ENCODE assay signal across 8 cellular contexts in genomic region chr13:94596575-94596971, GRCh38. TPM values are rescaled to one million over a fixed set of nuclear protein-coding genes. Genes with fewer than 3 reads are reported as not detected.
DNase-seq lines count a peak whose midpoint lies in the region; ATAC-seq and TF ChIP-seq lines count a peak whose summit lies in the region.

No MANE protein-coding gene starts in this region.

- H3K27ac Mint-ChIP-seq in activated CD8-positive, alpha-beta T cell treated with anti-CD3 and anti-CD28 coated beads, Interleukin-2, amount 10 ng/mL, durations not matched to agents 7 days and 5 days: peak overlapping the region; percentile 89
- peak overlapping the region; percentile 84 for H3K27ac Mint-ChIP-seq in stimulated activated memory B cell treated with anti-CD40 and anti-IgM and Interleukin-4, amounts not matched to agents 10 μg/mL and 1 μg/mL and 100 μg/mL, for 72 hours

- H3K4me2 ChIP-seq in HCT116 (ENCODE audit: low read length): peak overlapping the region; percentile 85

- intact Hi-C loops in HCT116 (cut with micrococcal nuclease): no loop called here
- intact Hi-C loops in lower leg skin (cut with DNase I; ENCODE audit: low total_unique reads): no loop called here

- no peaks in the 10 kb centered on the region for H3K9me2 ChIP-seq in HCT116 (ENCODE audit: insufficient read depth)

- DNase-seq in HCT116 (ENCODE audit: low read depth, low spot score): peak; percentile 6
- DNase-seq in activated CD8-positive, alpha-beta T cell treated with anti-CD3 and anti-CD28 coated beads, Interleukin-2, amount 10 ng/mL, durations not matched to agents 7 days and 5 days: no peak
- DNase-seq in NOMO-1 treated with DMSO at 0.1 percent for 48 hours (lab: John Stamatoyannopoulos, UW; ENCODE audit: unreplicated experiment): no peak
- DNase-seq in lower leg skin (ENCODE audit: low spot score in 2 of 2): no peak
- DNase-seq in NCI-H146 (lab: John Stamatoyannopoulos, UW): no peak

- peaks cover 10 to 23% of the 10 kb centered on the region in 2 experiments for H3K4me1 ChIP-seq in HCT116 (ENCODE audit: control insufficient read depth in 1 of 2, insufficient read depth in 2 of 2, low read length in 2 of 2)
- H3K4me1 ChIP-seq in iPS-15b (ENCODE audit: control insufficient read depth, insufficient read depth, low read length): peaks cover 7% of the 10 kb centered on the region

- no peak for TF ChIP-seq RAD21 in HCT116 (IDR thresholded peaks at IDR 0.05; ENCODE audit: low read depth)

- no peak for TF ChIP-seq CTCF in HCT116 (IDR thresholded peaks at IDR 0.05 in 2 of 3, conservative IDR thresholded peaks at IDR 0.05 in 1 of 3; ENCODE audit: borderline replicate concordance in 1 of 3, insufficient read depth in 1 of 3, low read depth in 2 of 3, low read length in 2 of 3)
- TF ChIP-seq CTCF in lower leg skin (IDR thresholded peaks at IDR 0.05): no peak

- POLR2A ChIA-PET in HCT116 (lab: Charles Lee): interaction anchor here (0.7 to 1.5 kb wide), 4 partner anchors 8 to 29 kb away, joined by 3 to 7 read pairs (median 5); no protein-coding TSS in a partner anchor
- POLR2A ChIA-PET in activated CD8-positive, alpha-beta T cell treated with anti-CD3 and anti-CD28 coated beads, Interleukin-2, amount 10 ng/mL, durations not matched to agents 7 days and 5 days (lab: Charles Lee): interaction anchor here (1.2 to 1.9 kb wide), 5 partner anchors 9 to 273 kb away, joined by 4 to 35 read pairs (median 5); no protein-coding TSS in a partner anchor

- peak overlapping the region; percentile 56 for H3K27ac ChIP-seq in HCT116 (ENCODE audit: low read depth, low read length)

- H3K4me1 Mint-ChIP-seq in activated CD8-positive, alpha-beta T cell treated with anti-CD3 and anti-CD28 coated beads, Interleukin-2, amount 10 ng/mL, durations not matched to agents 7 days and 5 days (ENCODE audit: low read depth): peaks cover 47% of the 10 kb centered on the region
- H3K4me1 Mint-ChIP-seq in stimulated activated memory B cell treated with anti-CD40 and anti-IgM and Interleukin-4, amounts not matched to agents 10 μg/mL and 1 μg/mL and 100 μg/mL, for 72 hours: peaks cover 32% of the 10 kb centered on the region

- CTCF ChIA-PET in HCT116 (lab: Charles Lee): interaction anchor here (0.8 to 1.0 kb wide), 2 partner anchors 18 to 1065 kb away, joined by 3 to 5 read pairs; no protein-coding TSS in a partner anchor
- CTCF ChIA-PET in activated CD8-positive, alpha-beta T cell treated with anti-CD3 and anti-CD28 coated beads, Interleukin-2, amount 10 ng/mL, durations not matched to agents 7 days and 5 days (lab: Charles Lee): interaction anchor here (0.8 to 2.9 kb wide), 8 partner anchors 9 to 163 kb away, joined by 3 to 32 read pairs (median 8); no protein-coding TSS in a partner anchor

- H2AFZ ChIP-seq in HCT116 (ENCODE audit: low read depth, low read length, poor library complexity, severe bottlenecking): peak overlapping the region; percentile 92

- H3K4me3 ChIP-seq in HCT116 (replicated peaks in 1 of 2; ENCODE audit: low read depth in 1 of 2, low read length in 2 of 2) (peak overlapping the region; percentile 84 to 94), iPS-15b (ENCODE audit: low read depth, low read length) (peak overlapping the region; percentile 99), lower leg skin (ENCODE audit: low read depth, poor library complexity, severe bottlenecking) (no peak overlapping the region)

- H3K79me2 ChIP-seq in HCT116 (ENCODE audit: insufficient read depth, low read length): peaks cover 43% of the 10 kb centered on the region

- RAD21 ChIA-PET in HCT116 (lab: Charles Lee; ENCODE audit: low non-redundant PET in 1 of 2, low total read pairs in 2 of 2, uncharacterized antibody in 2 of 2, unreplicated experiment in 2 of 2): no interaction called here

- H3K9me3 ChIP-seq in HCT116 (ENCODE audit: control insufficient read depth in 1 of 2, insufficient read depth in 1 of 2, low read depth in 1 of 2, low read length in 2 of 2) (no peaks in the 10 kb centered on the region), iPS-15b (ENCODE audit: control insufficient read depth, insufficient read depth, low read length) (peaks cover 4% of the 10 kb centered on the region)

- H4K20me1 ChIP-seq in HCT116 (ENCODE audit: insufficient read depth): no peaks in the 10 kb centered on the region

- BruUV-seq in HCT116 (replicated peaks; lab: Mats Ljungman, UMichigan): no TSS peak

- H3K9ac ChIP-seq in HCT116 (ENCODE audit: low read length) (peak overlapping the region; percentile 90), iPS-15b (ENCODE audit: low read depth, low read length) (no peak overlapping the region)

- ATAC-seq in HCT116 (peak; percentile 53), GM19395 (IDR thresholded peaks at IDR 0.05; ENCODE audit: unreplicated experiment) (no peak)
- no peak for ATAC-seq in activated CD8-positive, alpha-beta T cell treated with anti-CD3 and anti-CD28 coated beads, Interleukin-2, amount 10 ng/mL, durations not matched to agents 7 days and 5 days
- ATAC-seq in stimulated activated memory B cell treated with anti-CD40 and anti-IgM and Interleukin-4, amounts not matched to agents 10 μg/mL and 1 μg/mL and 100 μg/mL, for 72 hours: no peak

- WGBS in lower leg skin, 2 donors: 68 to 73% methylated on average over 20 of the region's 20 CpGs

- peak overlapping the region; percentile 84 for H3K4me3 Mint-ChIP-seq in activated CD8-positive, alpha-beta T cell treated with anti-CD3 and anti-CD28 coated beads, Interleukin-2, amount 10 ng/mL, durations not matched to agents 7 days and 5 days
- peak overlapping the region; percentile 81 for H3K4me3 Mint-ChIP-seq in stimulated activated memory B cell treated with anti-CD40 and anti-IgM and Interleukin-4, amounts not matched to agents 10 μg/mL and 1 μg/mL and 100 μg/mL, for 72 hours

- H3K36me3 Mint-ChIP-seq in activated CD8-positive, alpha-beta T cell treated with anti-CD3 and anti-CD28 coated beads, Interleukin-2, amount 10 ng/mL, durations not matched to agents 7 days and 5 days (ENCODE audit: low read depth): peaks cover 24% of the 10 kb centered on the region
- no peaks in the 10 kb centered on the region for H3K36me3 Mint-ChIP-seq in stimulated activated memory B cell treated with anti-CD40 and anti-IgM and Interleukin-4, amounts not matched to agents 10 μg/mL and 1 μg/mL and 100 μg/mL, for 72 hours

- H3K36me3 ChIP-seq in HCT116 (ENCODE audit: control insufficient read depth in 1 of 2, insufficient read depth in 2 of 2, low read length in 2 of 2) (peaks cover 6 to 10% of the 10 kb centered on the region in 2 experiments; a peak in 3 of 4 replicates), iPS-15b (ENCODE audit: control insufficient read depth, insufficient read depth, low read length) (no peaks in the 10 kb centered on the region)

- no peaks in the 10 kb centered on the region for H3K27me3 Mint-ChIP-seq in activated CD8-positive, alpha-beta T cell treated with anti-CD3 and anti-CD28 coated beads, Interleukin-2, amount 10 ng/mL, durations not matched to agents 7 days and 5 days (ENCODE audit: low read depth)
- H3K27me3 Mint-ChIP-seq in stimulated activated memory B cell treated with anti-CD40 and anti-IgM and Interleukin-4, amounts not matched to agents 10 μg/mL and 1 μg/mL and 100 μg/mL, for 72 hours: no peaks in the 10 kb centered on the region

- H3K27me3 ChIP-seq in HCT116 (ENCODE audit: insufficient read depth, low read length): no peaks in the 10 kb centered on the region
- H3K27me3 ChIP-seq in iPS-15b (ENCODE audit: control insufficient read depth, insufficient read depth, low read length): peaks cover 9% of the 10 kb centered on the region

- H3K9me3 Mint-ChIP-seq in activated CD8-positive, alpha-beta T cell treated with anti-CD3 and anti-CD28 coated beads, Interleukin-2, amount 10 ng/mL, durations not matched to agents 7 days and 5 days (ENCODE audit: insufficient read depth): no peaks in the 10 kb centered on the region
- peaks cover 4% of the 10 kb centered on the region for H3K9me3 Mint-ChIP-seq in stimulated activated memory B cell treated with anti-CD40 and anti-IgM and Interleukin-4, amounts not matched to agents 10 μg/mL and 1 μg/mL and 100 μg/mL, for 72 hours

- no peak for TF ChIP-seq POLR2A in HCT116 (IDR thresholded peaks at IDR 0.05; ENCODE audit: borderline replicate concordance, extremely low read depth, insufficient read depth, insufficient read length)
- no peak for TF ChIP-seq POLR2A in lower leg skin (IDR thresholded peaks at IDR 0.05)

TF ChIP-seq in HCT116, 20 proteins besides CTCF, POLR2A, EP300 and RAD21 (continues in another document):
- TF ChIP-seq YY1 (IDR thresholded peaks at IDR 0.05; ENCODE audit: extremely low read depth, insufficient replicate concordance, low read depth, low read length) (no peak), REST (IDR thresholded peaks at IDR 0.05; ENCODE audit: low read depth) (no peak)

RNA-seq across cellular contexts. Expression of gene TGDS, which starts 0.6 kb away (rescaled TPM):
- 16.9 TPM for total RNA-seq in HCT116 (2021; ENCODE audit: unreplicated experiment)
- 8.6 and 10.8 TPM in 2 replicates for polyA plus RNA-seq in HCT116 (2012)
- total RNA-seq in activated CD8-positive, alpha-beta T cell treated with anti-CD3 and anti-CD28 coated beads, Interleukin-2, amount 10 ng/mL, durations not matched to agents 7 days and 5 days: 10 to 100 TPM; 17.2 to 19.2 TPM
- 10 to 100 TPM in 2 of 4 donors, 1 to 10 TPM in 2; 5.8 to 19.6 (median 8.8) TPM for total RNA-seq in lower leg skin

RNA-seq across cellular contexts. Expression of gene GPR180, which starts 5.1 kb away (rescaled TPM):
- total RNA-seq in HCT116 (2021; ENCODE audit: unreplicated experiment) (6.4 TPM), lower leg skin (1 to 10 TPM; 1.8 to 2.5 (median 2.2) TPM)
- polyA plus RNA-seq in HCT116 (2012): 1.7 TPM in 2 replicates
- 1 to 10 TPM; 7.7 to 7.9 TPM for total RNA-seq in activated CD8-positive, alpha-beta T cell treated with anti-CD3 and anti-CD28 coated beads, Interleukin-2, amount 10 ng/mL, durations not matched to agents 7 days and 5 days
